1 cellular context compared by ENCODE assay signal in the genomic region with DNA sequence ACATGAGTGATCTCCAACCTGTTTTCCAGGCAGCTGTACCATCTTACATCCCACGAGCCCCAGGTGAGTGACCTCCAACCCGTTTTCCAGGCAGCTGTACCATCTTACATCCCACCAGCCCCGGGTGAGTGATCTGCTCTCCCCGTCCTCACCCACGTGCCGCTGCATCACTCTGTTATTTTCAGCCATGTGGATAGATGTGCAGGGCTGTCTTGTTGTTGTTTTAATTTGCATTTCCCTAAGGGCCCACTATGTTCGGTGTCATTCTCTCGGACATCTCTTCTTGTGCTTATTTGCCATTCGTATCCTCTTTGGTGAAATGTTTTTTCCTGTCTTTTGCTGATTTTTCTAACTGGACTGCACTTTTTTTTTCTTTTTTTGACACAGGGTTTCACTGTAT.
A peak's percentile ranks its signal among the peaks of the same experiment; 100 is the strongest.
TF ChIP-seq lines count a peak whose summit lies in the region.

No MANE protein-coding gene starts in this region.

TF ChIP-seq in HepG2, 621 proteins besides CTCF, POLR2A, EP300 and RAD21:
- TF ChIP-seq, protein P1, sequence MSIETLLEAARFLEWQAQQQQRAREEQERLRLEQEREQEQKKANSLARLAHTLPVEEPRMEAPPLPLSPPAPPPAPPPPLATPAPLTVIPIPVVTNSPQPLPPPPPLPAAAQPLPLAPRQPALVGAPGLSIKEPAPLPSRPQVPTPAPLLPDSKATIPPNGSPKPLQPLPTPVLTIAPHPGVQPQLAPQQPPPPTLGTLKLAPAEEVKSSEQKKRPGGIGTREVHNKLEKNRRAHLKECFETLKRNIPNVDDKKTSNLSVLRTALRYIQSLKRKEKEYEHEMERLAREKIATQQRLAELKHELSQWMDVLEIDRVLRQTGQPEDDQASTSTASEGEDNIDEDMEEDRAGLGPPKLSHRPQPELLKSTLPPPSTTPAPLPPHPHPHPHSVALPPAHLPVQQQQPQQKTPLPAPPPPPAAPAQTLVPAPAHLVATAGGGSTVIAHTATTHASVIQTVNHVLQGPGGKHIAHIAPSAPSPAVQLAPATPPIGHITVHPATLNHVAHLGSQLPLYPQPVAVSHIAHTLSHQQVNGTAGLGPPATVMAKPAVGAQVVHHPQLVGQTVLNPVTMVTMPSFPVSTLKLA (IDR thresholded peaks at IDR 0.05), result peak; percentile 61
- TF ChIP-seq ZNF430 (CRISPR knock-in tag; IDR thresholded peaks at IDR 0.05), result no peak
